In the genomic region with DNA sequence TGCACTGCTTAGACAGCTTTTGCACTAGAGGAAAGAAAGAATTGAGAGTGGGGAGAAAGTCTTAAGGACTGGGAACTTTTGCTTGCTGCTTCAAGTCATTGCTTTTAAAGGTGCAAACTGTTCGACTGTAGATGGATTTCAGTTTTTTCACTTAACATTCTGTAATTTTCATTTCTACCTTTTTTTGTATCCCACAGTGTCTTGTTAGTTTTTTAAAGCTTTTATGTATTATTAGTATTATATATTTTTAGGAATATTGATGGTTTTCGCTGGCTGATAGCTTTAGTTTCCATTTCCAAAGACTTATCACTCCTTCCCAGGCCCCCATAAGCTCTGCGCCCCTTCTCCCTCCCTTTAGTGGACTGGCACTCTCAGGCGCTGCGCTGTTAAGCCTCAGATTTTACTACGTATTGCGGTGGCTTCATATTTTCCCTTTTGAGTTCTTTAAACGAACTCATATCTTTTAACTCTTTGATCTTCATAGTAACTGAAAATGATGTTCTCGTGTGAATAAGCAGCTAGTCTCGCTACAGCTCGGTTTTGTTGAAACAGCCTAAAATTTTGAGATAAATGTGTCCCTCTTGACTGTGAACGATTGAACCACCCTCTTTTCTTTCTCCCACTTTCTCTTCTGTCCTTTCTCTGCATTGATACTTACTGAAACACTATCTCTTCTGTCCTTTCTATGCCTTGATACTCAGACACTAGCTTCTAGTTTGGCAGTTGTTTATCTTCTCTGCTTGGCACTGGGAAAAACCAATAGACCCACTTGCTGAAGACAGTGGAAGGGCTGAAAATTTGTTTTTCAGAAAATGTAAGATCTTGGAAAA, we compare ENCODE assay signal across 8 cellular contexts. TPM values are rescaled to one million over a fixed set of nuclear protein-coding genes. Genes with fewer than 3 reads are reported as not detected.
A peak's percentile ranks its signal among the peaks of the same experiment; 100 is the strongest.
DNase-seq lines count a peak whose midpoint lies in the region; ATAC-seq and TF ChIP-seq lines count a peak whose summit lies in the region.

No MANE protein-coding gene starts in this region.

- H3K27ac Mint-ChIP-seq in endothelial cell (ENCODE audit: unreplicated experiment): no peak overlapping the region

- peaks cover 1% of the 10 kb centered on the region for H3K27me3 Mint-ChIP-seq in endothelial cell (ENCODE audit: unreplicated experiment)

- no peaks in the 10 kb centered on the region for H3K9me3 Mint-ChIP-seq in endothelial cell (ENCODE audit: unreplicated experiment)

- in situ Hi-C loops in astrocyte of the cerebellum (cut with HindIII; ENCODE audit: low sequenced_read_pairs): no loop called here

- TF ChIP-seq CTCF in HFF-Myc (IDR thresholded peaks at IDR 0.05; ENCODE audit: low read depth, low read length, missing control alignments) (no peak), astrocyte of the cerebellum (IDR thresholded peaks at IDR 0.05; ENCODE audit: low read depth, low read length, missing control alignments) (no peak), testis (IDR thresholded peaks at IDR 0.05) (no peak), endothelial cell (IDR thresholded peaks at IDR 0.05; ENCODE audit: unreplicated experiment) (no peak)

- intact Hi-C loops in testis (cut with DNase I; ENCODE audit: low total_unique reads): no loop called here

- H3K9me3 ChIP-seq in testis: no peaks in the 10 kb centered on the region

- no peak overlapping the region for H3K4me3 Mint-ChIP-seq in endothelial cell (ENCODE audit: unreplicated experiment)

- peaks cover 7% of the 10 kb centered on the region for H3K4me1 ChIP-seq in testis

- no peaks in the 10 kb centered on the region for H3K36me3 Mint-ChIP-seq in endothelial cell (ENCODE audit: low read depth, unreplicated experiment)

- no peak for ATAC-seq in GM19351 (IDR thresholded peaks at IDR 0.05; ENCODE audit: unreplicated experiment)

- WGBS in testis, 2 donors: 12 to 28% methylated on average over 12 of the region's 12 CpGs

- H3K4me3 ChIP-seq in HFF-Myc (replicated peaks; ENCODE audit: low read depth, low read length): peak overlapping the region; percentile 37
- H3K4me3 ChIP-seq in astrocyte of the cerebellum (ENCODE audit: low read depth, low read length): peak overlapping the region; percentile 73
- peak overlapping the region; percentile 59 to 81 for H3K4me3 ChIP-seq in testis

- no peak for TF ChIP-seq POLR2A in testis (IDR thresholded peaks at IDR 0.05)

- no peaks in the 10 kb centered on the region for H3K36me3 ChIP-seq in testis (ENCODE audit: low read depth, missing control alignments)

- no peaks in the 10 kb centered on the region for H3K4me1 Mint-ChIP-seq in endothelial cell (ENCODE audit: unreplicated experiment)

- peak overlapping the region; percentile 84 to 90 for H3K27ac ChIP-seq in testis

- no peak for DNase-seq in HFF-Myc (ENCODE audit: extremely low read depth, low read depth)
- no peak for DNase-seq in astrocyte of the cerebellum (ENCODE audit: low read depth)
- DNase-seq in iris pigment epithelial cell (ENCODE audit: low read depth): peak; percentile 11
- no peak for DNase-seq in testis
- no peak for DNase-seq in endothelial cell (ENCODE audit: low spot score)
- DNase-seq in middle frontal gyrus (ENCODE audit: extremely low spot score, low spot score): no peak
- no peak for DNase-seq in DMS53 (lab: John Stamatoyannopoulos, UW)

- H3K27me3 ChIP-seq in testis: no peaks in the 10 kb centered on the region

RNA-seq across cellular contexts. Expression of gene ETV1, which starts 2.5 kb away (rescaled TPM):
- total RNA-seq in testis (10 to 100 TPM; 11.4 to 13.9 TPM), endothelial cell (ENCODE audit: unreplicated experiment) (18.2 TPM)
- 16.4 TPM for polyA plus RNA-seq in testis (ENCODE audit: insufficient read depth, low read depth, low replicate concordance)
